ENCODE assay signal across 18 cellular contexts in the genomic region with DNA sequence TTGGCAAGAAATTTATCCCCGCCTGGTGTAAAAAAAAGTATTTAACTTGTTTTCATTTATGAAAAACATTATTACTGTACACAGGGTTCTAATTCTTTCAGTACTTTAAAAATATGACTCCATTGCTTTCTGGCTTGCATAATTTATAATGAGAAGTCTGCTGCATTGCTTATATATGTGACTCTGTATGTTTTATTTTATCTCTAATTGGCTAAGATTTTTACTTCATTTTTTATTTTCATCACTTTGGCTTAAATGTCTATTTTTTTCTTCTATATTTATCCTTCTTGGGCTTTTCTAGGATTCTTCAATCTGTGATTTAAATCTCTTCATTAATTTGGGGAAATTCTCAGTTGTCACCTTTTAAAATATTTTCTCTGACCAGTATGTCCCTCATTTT.
DNase-seq lines count a peak whose midpoint lies in the region; ATAC-seq and TF ChIP-seq lines count a peak whose summit lies in the region.
"Had no signal": no experiment of that assay in that cellular context is flagged by ENCODE, and none has a peak within 500 bp of the region (broad histone marks: within the 10 kb centered on the region; RNA-seq: fewer than 3 reads in every experiment).

No MANE protein-coding gene starts in this region.

- in situ Hi-C loops in astrocyte of the spinal cord (cut with HindIII; ENCODE audit: low sequenced_read_pairs) = no loop called here
- in situ Hi-C loops in transverse colon (cut with MboI; ENCODE audit: low pct_ligation_motif_present in 1 of 4, low pct_unique_long_range_greater_than_20kb in 1 of 4, low sequenced_read_pairs in 3 of 4) = no loop called here

- no peak for TF ChIP-seq EP300 in transverse colon (IDR thresholded peaks at IDR 0.05; ENCODE audit: low read depth)

- no TSS peak for BruUV-seq in PC-3 (replicated peaks; lab: Mats Ljungman, UMichigan)

- CTCF ChIA-PET in PC-3 (lab: Charles Lee) (no interaction called here), GM10248 (lab: Yijun Ruan, JAX) (no interaction called here)

- POLR2A ChIA-PET in PC-3 (lab: Charles Lee; ENCODE audit: unreplicated experiment) (no interaction called here), GM10248 (lab: Yijun Ruan, JAX) (no interaction called here)

- WGBS in transverse colon (ENCODE audit: low coverage in 1 of 2), 2 donors = 41 to 81% methylated on average over 1 of the region's 1 CpG

- no peak for TF ChIP-seq POLR2A in transverse colon (IDR thresholded peaks at IDR 0.05)

- no peaks in the 10 kb centered on the region for H4K20me1 ChIP-seq in PC-3 (ENCODE audit: low read length)
- H4K20me1 ChIP-seq: BLaER1 treated with 17β-estradiol and CSF1 and Interleukin-3, amounts not matched to agents 10 nM and 100 nM had no signal

- no peak overlapping the region for H3K4me2 ChIP-seq in PC-3 (ENCODE audit: low read length)
- H3K4me2 ChIP-seq: BLaER1 treated with 17β-estradiol and CSF1 and Interleukin-3, amounts not matched to agents 10 nM and 100 nM had no signal

- H3K79me2 ChIP-seq in PC-3 (ENCODE audit: low read length) = no peaks in the 10 kb centered on the region

- intact Hi-C loops in transverse colon (cut with DNase I; ENCODE audit: low total_unique reads) = no loop called here
- intact Hi-C loops in PC-3 (cut with micrococcal nuclease) = no loop called here

- no peaks in the 10 kb centered on the region for H3K4me1 ChIP-seq in transverse colon
- H3K4me1 ChIP-seq in PC-3 (ENCODE audit: insufficient read depth, low read length) = no peaks in the 10 kb centered on the region
- H3K4me1 ChIP-seq: BLaER1 treated with 17β-estradiol and CSF1 and Interleukin-3, amounts not matched to agents 10 nM and 100 nM had no signal

- H3K36me3 ChIP-seq in transverse colon (no peaks in the 10 kb centered on the region), PC-3 (ENCODE audit: low read depth, low read length) (0 out of 2 replicates have a peak, but pooled peaks cover 4% of the 10 kb centered on the region)
- H3K36me3 ChIP-seq: BLaER1 treated with 17β-estradiol and CSF1 and Interleukin-3, amounts not matched to agents 10 nM and 100 nM; HAP-1; SJCRH30 had no signal

- DNase-seq in ELR (ENCODE audit: low read depth) (peak; percentile 13), LHCN-M2 (ENCODE audit: low read depth) (peak; percentile 21), astrocyte of the spinal cord (ENCODE audit: low read depth, low spot score) (peak; percentile 31), fibroblast of peridontal ligament (ENCODE audit: extremely low read depth) (peak; percentile 27), epidermal melanocyte (ENCODE audit: insufficient read length, low spot score) (no peak), transverse colon (no peak), PC-3 (no peak), GM10248 (ENCODE audit: extremely low spot score) (no peak)
- DNase-seq: CD8-positive, alpha-beta T cell; KBM-7; NCI-H1417 treated with DMSO at 0.1 percent for 48 hours; NCI-H187 treated with DMSO at 0.1 percent for 48 hours; NCI-H226; NCI-H524 treated with DMSO at 0.1 percent for 48 hours had no signal

- no peak for ATAC-seq in PC-3
- ATAC-seq: CD8-positive, alpha-beta T cell; Panc1 had no signal

- H2AFZ ChIP-seq in PC-3 (ENCODE audit: low read length) = no peak overlapping the region

- TF ChIP-seq CTCF in astrocyte of the spinal cord (IDR thresholded peaks at IDR 0.05; ENCODE audit: low read depth, low read length) = no peak
- TF ChIP-seq CTCF in transverse colon (IDR thresholded peaks at IDR 0.05) = no peak
- TF ChIP-seq CTCF in PC-3 (conservative IDR thresholded peaks at IDR 0.05; ENCODE audit: low read depth, low read length) = no peak
- no peak for TF ChIP-seq CTCF in GM10248 (IDR thresholded peaks at IDR 0.05; ENCODE audit: control extremely low read depth, extremely low read depth, low read depth, missing control alignments)

- no peaks in the 10 kb centered on the region for H3K9me2 ChIP-seq in PC-3 (replicated peaks; ENCODE audit: low read length)

- no peak overlapping the region for H3K9ac ChIP-seq in PC-3 (ENCODE audit: low read length)
- H3K9ac ChIP-seq: BLaER1 treated with 17β-estradiol and CSF1 and Interleukin-3, amounts not matched to agents 10 nM and 100 nM had no signal

- no peaks in the 10 kb centered on the region for H3F3A ChIP-seq in PC-3 (ENCODE audit: low read length, unreplicated experiment)

- H3K4me3 ChIP-seq in astrocyte of the spinal cord (ENCODE audit: low read depth, low read length) = no peak overlapping the region
- no peak overlapping the region for H3K4me3 ChIP-seq in transverse colon
- no peak overlapping the region for H3K4me3 ChIP-seq in PC-3 (ENCODE audit: low read length)
- H3K4me3 ChIP-seq: BLaER1 treated with 17β-estradiol and CSF1 and Interleukin-3, amounts not matched to agents 10 nM and 100 nM; HAP-1; SJCRH30 had no signal

- H3K27ac ChIP-seq in transverse colon (no peak overlapping the region), PC-3 (ENCODE audit: low read length) (no peak overlapping the region)
- H3K27ac ChIP-seq: BLaER1 treated with 17β-estradiol and CSF1 and Interleukin-3, amounts not matched to agents 10 nM and 100 nM; SJCRH30 had no signal

- H3K27me3 ChIP-seq in transverse colon (no peaks in the 10 kb centered on the region), PC-3 (ENCODE audit: low read length) (no peaks in the 10 kb centered on the region)
- H3K27me3 ChIP-seq: BLaER1 treated with 17β-estradiol and CSF1 and Interleukin-3, amounts not matched to agents 10 nM and 100 nM; SJCRH30 had no signal

- peaks cover 24 to 29% of the 10 kb centered on the region in 2 donors for H3K9me3 ChIP-seq in transverse colon
- H3K9me3 ChIP-seq in PC-3 (ENCODE audit: low read length) = peaks cover 18% of the 10 kb centered on the region; the same call in 1 of the 2 replicates

Comparison
In these comparisons a context has a peak if more than half of its experiments do, and no peak if none do; other contexts are left out.
1. DNase-seq: peak in ELR (single experiment), LHCN-M2 (single experiment), astrocyte of the spinal cord (single experiment) and fibroblast of peridontal ligament (single experiment); none in epidermal melanocyte (single experiment), transverse colon (single experiment), PC-3 (single experiment) and GM10248 (single experiment).